ENCODE assay signal across 8 cellular contexts in genomic region chr11:62599069-62599696, GRCh38. TPM values are rescaled to one million over a fixed set of nuclear protein-coding genes. Genes with fewer than 3 reads are reported as not detected.
DNase-seq lines count a peak whose midpoint lies in the region; ATAC-seq, FAIRE-seq and TF ChIP-seq lines count a peak whose summit lies in the region.

No MANE protein-coding gene starts in this region.

- POLR2A ChIA-PET in WTC11 (lab: Charles Lee), result interaction anchor here (0.6 to 3.1 kb wide), 4 partner anchors 7 to 108 kb away, joined by 3 to 53 read pairs (median 6); partner anchors contain the start of genes C11orf98, CSKMT, GNG3 and TUT1

- H3K4me3 ChIP-seq in bronchial epithelial cell (ENCODE audit: low read depth, low read length), result peak overlapping the region; percentile 91

- peaks cover 19% of the 10 kb centered on the region for H3K27me3 Mint-ChIP-seq in WTC11 (ENCODE audit: low read depth)

- peaks cover 58% of the 10 kb centered on the region for H3K36me3 Mint-ChIP-seq in WTC11

- H3K4me3 Mint-ChIP-seq in WTC11, result peak overlapping the region; percentile 69

- ATAC-seq in HG03095 (IDR thresholded peaks at IDR 0.05; ENCODE audit: unreplicated experiment) (peak; percentile 50), WTC11 (peak; percentile 60)

- H3K27ac Mint-ChIP-seq in WTC11, result peak overlapping the region; percentile 34; the same call in 1 of the 2 replicates

- no peak for FAIRE-seq in bronchial epithelial cell (lab: Jason Lieb, UNC)

- H3K27me3 ChIP-seq in bronchial epithelial cell (ENCODE audit: control insufficient read depth, insufficient read depth, low read length), result no peaks in the 10 kb centered on the region

- H3K9me3 Mint-ChIP-seq in WTC11, result no peaks in the 10 kb centered on the region

- CTCF ChIA-PET in WTC11 (lab: Charles Lee), result interaction anchor here (0.6 to 1.3 kb wide), 4 partner anchors 8 to 174 kb away, joined by 3 to 7 read pairs (median 4); partner anchors contain the start of gene EML3

- TF ChIP-seq CTCF in WTC11 (IDR thresholded peaks at IDR 0.05) (no peak), bronchial epithelial cell (IDR thresholded peaks at IDR 0.05; ENCODE audit: insufficient read depth, low read length, severe bottlenecking) (no peak)

- peaks cover 32% of the 10 kb centered on the region for H3K4me1 Mint-ChIP-seq in WTC11

- H3K36me3 ChIP-seq in bronchial epithelial cell (ENCODE audit: control insufficient read depth, insufficient read depth, low read length), result peaks cover 17% of the 10 kb centered on the region

- peak; percentile 84 to 91 (median 88) for DNase-seq in NCI-H1417 (lab: John Stamatoyannopoulos, UW)
- no peak for DNase-seq in NCI-H1417 treated with DMSO at 0.1 percent for 48 hours (lab: John Stamatoyannopoulos, UW)
- DNase-seq in NCI-H2227 treated with DMSO at 0.1 percent for 48 hours (lab: John Stamatoyannopoulos, UW), result peak; percentile 98
- peak; percentile 94 for DNase-seq in WTC11 (ENCODE audit: low spot score)
- DNase-seq in bronchial epithelial cell (ENCODE audit: low read depth), result peak; percentile 95
- peak; percentile 100 for DNase-seq in iris pigment epithelial cell (ENCODE audit: low read depth)
- DNase-seq in stimulated activated CD4-positive, alpha-beta T cell treated with anti-CD3 and anti-CD28 coated beads, Interleukin-12 subunit alpha, Interleukin-12 subunit beta, amount 100 ng/mL, for 24 hours (ENCODE audit: low read depth in 2 of 2), result peak; percentile 89 to 94

TF ChIP-seq in WTC11, 78 proteins besides CTCF, POLR2A, EP300 and RAD21:
- TF ChIP-seq SP1 (CRISPR knock-in tag; conservative IDR thresholded peaks at IDR 0.05), result peak; percentile 72
- TF ChIP-seq USF2 (CRISPR knock-in tag; IDR thresholded peaks at IDR 0.05), result no peak
- peak; percentile 44 for TF ChIP-seq NFYB (CRISPR knock-in tag; conservative IDR thresholded peaks at IDR 0.05; ENCODE audit: low read depth)
- TF ChIP-seq ETV6 (CRISPR knock-in tag; IDR thresholded peaks at IDR 0.05), result 0 out of 2 replicates have a peak, but pooled peaks have one; percentile 13
- TF ChIP-seq NR3C1 (CRISPR knock-in tag; conservative IDR thresholded peaks at IDR 0.05; ENCODE audit: low read depth), result no peak
- peak; percentile 34; the same call in 1 of the 2 replicates for TF ChIP-seq FOXK1 (CRISPR knock-in tag; IDR thresholded peaks at IDR 0.05)

RNA-seq across cellular contexts. Expression of gene MTA2, which starts 2.5 kb away (rescaled TPM):
- total RNA-seq in WTC11 (2021) (101 to 115 TPM (median 103 TPM) in 3 replicates), bronchial epithelial cell (150 and 162 TPM in 2 replicates)

RNA-seq across cellular contexts. Expression of gene TUT1, which starts 7.9 kb away (rescaled TPM):
- total RNA-seq in WTC11 (2021) (35.3 to 40.0 TPM (median 37.3 TPM) in 3 replicates), bronchial epithelial cell (7.0 and 9.5 TPM in 2 replicates)

RNA-seq across cellular contexts. Expression of gene EML3, which starts 13.4 kb away (rescaled TPM):
- 45.5 to 54.7 TPM (median 51.1 TPM) in 3 replicates for total RNA-seq in WTC11 (2021)
- 10.0 and 11.1 TPM in 2 replicates for total RNA-seq in bronchial epithelial cell

RNA-seq across cellular contexts. Expression of gene ROM1, which starts 13.9 kb away (rescaled TPM):
- total RNA-seq in WTC11 (2021), result 0.78 to 1.6 TPM (median 0.94 TPM) in 3 replicates
- 2.6 and 2.8 TPM in 2 replicates for total RNA-seq in bronchial epithelial cell

RNA-seq across cellular contexts. Expression of gene B3GAT3, which starts 22.6 kb away (rescaled TPM):
- total RNA-seq in WTC11 (2021), result 41.2 to 43.9 TPM (median 43.3 TPM) in 3 replicates
- total RNA-seq in bronchial epithelial cell, result 24.2 and 26.2 TPM in 2 replicates
